Comparison of ENCODE assay signal across 17 cellular contexts in the genomic region with DNA sequence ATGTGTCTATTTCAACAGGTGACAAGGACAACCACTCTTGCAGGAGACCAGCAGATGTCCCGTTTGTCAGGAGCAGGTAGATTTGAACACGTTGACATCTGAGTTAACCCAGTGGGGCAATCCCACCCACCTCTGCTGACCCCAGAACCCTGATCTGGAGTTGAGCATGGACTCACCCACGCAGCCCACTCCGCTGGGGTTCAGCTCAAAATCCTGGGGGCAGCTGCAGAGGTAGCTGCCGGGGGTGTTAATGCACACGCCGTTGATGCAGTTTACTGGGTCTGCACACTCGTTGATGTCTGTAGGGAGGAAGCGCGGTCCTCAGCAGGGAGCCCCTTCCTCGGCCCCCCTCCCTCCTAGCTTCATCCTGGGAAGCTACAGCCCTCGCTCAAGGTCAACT. TPM values are rescaled to one million over a fixed set of nuclear protein-coding genes. Genes with fewer than 3 reads are reported as not detected.
DNase-seq lines count a peak whose midpoint lies in the region; ATAC-seq and TF ChIP-seq lines count a peak whose summit lies in the region.
"Had no signal": no experiment of that assay in that cellular context is flagged by ENCODE, and none has a peak within 500 bp of the region (broad histone marks: within the 10 kb centered on the region; RNA-seq: fewer than 3 reads in every experiment).

No MANE protein-coding gene starts in this region.

- no peak overlapping the region for H2AFZ ChIP-seq in osteoblast (ENCODE audit: low read length)

- ATAC-seq in lower lobe of right lung (no peak), HG03342 (IDR thresholded peaks at IDR 0.05; ENCODE audit: unreplicated experiment) (no peak), HG03439 (IDR thresholded peaks at IDR 0.05; ENCODE audit: unreplicated experiment) (no peak)
- ATAC-seq: CD8-positive, alpha-beta T cell had no signal

- H3K4me3 ChIP-seq in BLaER1 = no peak overlapping the region
- H3K4me3 ChIP-seq in H7 (ENCODE audit: insufficient read depth, low read depth, low read length) = no peak overlapping the region
- no peak overlapping the region for H3K4me3 ChIP-seq in lower lobe of right lung
- H3K4me3 ChIP-seq in osteoblast (ENCODE audit: insufficient read depth, low read length) = no peak overlapping the region
- no peak overlapping the region for H3K4me3 ChIP-seq in transverse colon

- 67% methylated on average over 12 of the region's 12 CpGs; no CpG with 5 or more reads in 1 of the 2 donors for WGBS in transverse colon (ENCODE audit: low coverage in 1 of 2), 2 donors

- TF ChIP-seq CTCF in lower lobe of right lung (IDR thresholded peaks at IDR 0.05) = no peak
- no peak for TF ChIP-seq CTCF in osteoblast (IDR thresholded peaks at IDR 0.05; ENCODE audit: extremely low read depth, low read depth, low read length)
- no peak for TF ChIP-seq CTCF in transverse colon (IDR thresholded peaks at IDR 0.05)

- H3K4me1 ChIP-seq in BLaER1 (no peaks in the 10 kb centered on the region; the same call in 1 of the 2 replicates), lower lobe of right lung (no peaks in the 10 kb centered on the region), osteoblast (ENCODE audit: insufficient read depth, low read length) (no peaks in the 10 kb centered on the region), transverse colon (no peaks in the 10 kb centered on the region)

- TF ChIP-seq POLR2A in transverse colon (IDR thresholded peaks at IDR 0.05) = no peak

- peak; percentile 29 for DNase-seq in H7
- DNase-seq in lower lobe of right lung = peak; percentile 23
- DNase-seq in osteoblast (ENCODE audit: insufficient read length, low spot score, missing footprints) = peak; percentile 46
- DNase-seq in transverse colon = no peak
- DNase-seq: Caco-2; CD4-positive, CD25-positive, alpha-beta regulatory T cell; CD8-positive, alpha-beta T cell; DMS153; DND-41; GOT3; HCEC 1CT had no signal

- H3K36me3 ChIP-seq in BLaER1 = no peaks in the 10 kb centered on the region
- H3K36me3 ChIP-seq in H7 (replicated peaks; ENCODE audit: control insufficient read depth, insufficient read depth, low read length) = peaks cover 23% of the 10 kb centered on the region
- no peaks in the 10 kb centered on the region for H3K36me3 ChIP-seq in lower lobe of right lung
- H3K36me3 ChIP-seq in osteoblast (ENCODE audit: insufficient read depth, low read length) = no peaks in the 10 kb centered on the region
- no peaks in the 10 kb centered on the region for H3K36me3 ChIP-seq in transverse colon

- TF ChIP-seq EP300 in transverse colon (IDR thresholded peaks at IDR 0.05; ENCODE audit: low read depth) = no peak

- H3K27ac ChIP-seq in BLaER1 (no peak overlapping the region), lower lobe of right lung (no peak overlapping the region), osteoblast (ENCODE audit: low read depth, low read length) (no peak overlapping the region), transverse colon (no peak overlapping the region)
- H3K27ac ChIP-seq: C4-2B had no signal

- H4K20me1 ChIP-seq in BLaER1 (no peaks in the 10 kb centered on the region), osteoblast (ENCODE audit: insufficient read depth, low read length) (no peaks in the 10 kb centered on the region)

- intact Hi-C loops in lower lobe of right lung (cut with DNase I) (no loop called here), transverse colon (cut with DNase I; ENCODE audit: low total_unique reads) (no loop called here)

- in situ Hi-C loops in transverse colon (cut with MboI; ENCODE audit: low pct_ligation_motif_present in 1 of 4, low pct_unique_long_range_greater_than_20kb in 1 of 4, low sequenced_read_pairs in 3 of 4) = no loop called here

- no peaks in the 10 kb centered on the region for H3K27me3 ChIP-seq in BLaER1
- no peaks in the 10 kb centered on the region for H3K27me3 ChIP-seq in H7 (ENCODE audit: control insufficient read depth, insufficient read depth, low read length)
- H3K27me3 ChIP-seq in lower lobe of right lung (ENCODE audit: low read depth) = no peaks in the 10 kb centered on the region
- no peaks in the 10 kb centered on the region for H3K27me3 ChIP-seq in osteoblast (ENCODE audit: insufficient read depth, low read length)
- no peaks in the 10 kb centered on the region for H3K27me3 ChIP-seq in transverse colon

- H3K9ac ChIP-seq in BLaER1 = no peak overlapping the region

- H3K79me2 ChIP-seq in osteoblast (ENCODE audit: insufficient read depth, low read length) = no peaks in the 10 kb centered on the region

- H3K9me3 ChIP-seq in BLaER1 = no peaks in the 10 kb centered on the region; the same call in 1 of the 2 replicates
- H3K9me3 ChIP-seq in lower lobe of right lung = no peaks in the 10 kb centered on the region
- H3K9me3 ChIP-seq in osteoblast (ENCODE audit: low read depth, low read length) = no peaks in the 10 kb centered on the region
- H3K9me3 ChIP-seq in transverse colon = no peaks in the 10 kb centered on the region
- H3K9me3 ChIP-seq: Caco-2 had no signal

- H3K4me2 ChIP-seq in BLaER1 (0 out of 2 replicates have a peak overlapping the region, but pooled peaks have one; percentile 12), osteoblast (ENCODE audit: insufficient read depth, low read length) (no peak overlapping the region)

RNA-seq across cellular contexts. Expression of a gene that starts 39.9 kb away (rescaled TPM):
- 13.7 and 15.9 TPM in 2 replicates for total RNA-seq in H7 (2014; rRNA removed; shearing (Covaris generic))
- total RNA-seq in lower lobe of right lung (7.0 TPM), osteoblast (not detected in 2 replicates), transverse colon (not detected)
- total RNA-seq: A172 had no signal

RNA-seq across cellular contexts. Expression of a gene that starts 56.9 kb away (rescaled TPM):
- 1.9 TPM in 1 of 2 replicates, not detected in the other for total RNA-seq in H7 (2014; rRNA removed; shearing (Covaris generic))
- total RNA-seq in lower lobe of right lung = not detected
- total RNA-seq in osteoblast = not detected in 2 replicates
- total RNA-seq in transverse colon = not detected
- total RNA-seq: A172; A673; Caco-2; CD4-positive, CD25-positive, alpha-beta regulatory T cell; CD8-positive, alpha-beta T cell had no signal
